Comparison of ENCODE assay signal across 2 cellular contexts in genomic region chr9:7305677-7306076, GRCh38.
TF ChIP-seq lines count a peak whose summit lies in the region.

No MANE protein-coding gene starts in this region.

TF ChIP-seq in HEK293, 187 proteins besides CTCF, POLR2A, EP300 and RAD21:
- TF ChIP-seq OVOL3 (tag by site-specific recombination; IDR thresholded peaks at IDR 0.05) (no peak), ZNF449 (tag by site-specific recombination; IDR thresholded peaks at IDR 0.05) (peak; percentile 73)

TF ChIP-seq in H1, 55 proteins besides CTCF, POLR2A, EP300 and RAD21:
- TF ChIP-seq CHD7 (IDR thresholded peaks at IDR 0.05; ENCODE audit: insufficient replicate concordance, low read length), result no peak
- TF ChIP-seq KDM5A (IDR thresholded peaks at IDR 0.05; ENCODE audit: low read length), result no peak
- no peak for TF ChIP-seq MAFK (IDR thresholded peaks at IDR 0.05; ENCODE audit: low read depth, low read length)
- no peak for TF ChIP-seq RBBP5 (IDR thresholded peaks at IDR 0.05; ENCODE audit: borderline replicate concordance, low read depth, low read length)
- no peak for TF ChIP-seq SUZ12 (IDR thresholded peaks at IDR 0.05; ENCODE audit: low read length)
- TF ChIP-seq POLR2AphosphoS5 (IDR thresholded peaks at IDR 0.05; ENCODE audit: low read depth, low read length), result no peak
- TF ChIP-seq TAF1 (IDR thresholded peaks at IDR 0.05; ENCODE audit: low read depth, low read length), result no peak
- no peak for TF ChIP-seq CHD1 (IDR thresholded peaks at IDR 0.05; ENCODE audit: low read depth, low read length)
- TF ChIP-seq RNF2 (IDR thresholded peaks at IDR 0.05; ENCODE audit: borderline replicate concordance, low read depth, low read length, missing control alignments, poor library complexity, severe bottlenecking), result no peak
- no peak for TF ChIP-seq POU5F1 (IDR thresholded peaks at IDR 0.05; ENCODE audit: low read depth, low read length)
